Comparison of ENCODE assay signal across 12 cellular contexts in genomic region chr17:60604686-60605334, GRCh38. TPM values are rescaled to one million over a fixed set of nuclear protein-coding genes. Genes with fewer than 3 reads are reported as not detected.
DNase-seq lines count a peak whose midpoint lies in the region; ATAC-seq, FAIRE-seq and TF ChIP-seq lines count a peak whose summit lies in the region.
"Had no signal": no experiment of that assay in that cellular context is flagged by ENCODE, and none has a peak within 500 bp of the region (broad histone marks: within the 10 kb centered on the region; RNA-seq: fewer than 3 reads in every experiment).

No MANE protein-coding gene starts in this region.

- no peak for ATAC-seq in GM21737 (IDR thresholded peaks at IDR 0.05; ENCODE audit: unreplicated experiment)

- TF ChIP-seq POLR2A in transverse colon (IDR thresholded peaks at IDR 0.05): no peak

- no peaks in the 10 kb centered on the region for H3K9me3 ChIP-seq in transverse colon
- H3K9me3 ChIP-seq: Caco-2 had no signal

- no peak for FAIRE-seq in HTR-8/SVneo (lab: Jason Lieb, UNC)

- peaks cover 12% of the 10 kb centered on the region for H3K4me1 Mint-ChIP-seq in endothelial cell (ENCODE audit: unreplicated experiment)

- peak; percentile 36 for DNase-seq in AG08396 (ENCODE audit: low spot score)
- peak; percentile 54 for DNase-seq in HTR-8/SVneo (ENCODE audit: insufficient read length, low spot score)
- peak; percentile 90 for DNase-seq in astrocyte of the hippocampus (ENCODE audit: low read depth, low spot score)
- DNase-seq in kidney epithelial cell (ENCODE audit: low read depth): peak; percentile 73
- DNase-seq in endothelial cell (ENCODE audit: low spot score): no peak
- no peak for DNase-seq in NCI-H1930 (lab: John Stamatoyannopoulos, UW)
- no peak for DNase-seq in transverse colon
- DNase-seq: activated T-cell treated with anti-CD3 and anti-CD28 coated beads, Interleukin-2, amount 50 U/mL, for 48 hours; Caco-2; NCI-H146; stimulated activated CD4-positive, alpha-beta T cell treated with anti-CD3 and anti-CD28 coated beads, Interleukin-4, amount 100 ng/mL, for 24 hours had no signal

- intact Hi-C loops in transverse colon (cut with DNase I; ENCODE audit: low total_unique reads): no loop called here

- no peak overlapping the region for H3K4me3 ChIP-seq in kidney epithelial cell (ENCODE audit: low read depth, low read length)
- H3K4me3 ChIP-seq in transverse colon: no peak overlapping the region

- no peak overlapping the region for H3K27ac Mint-ChIP-seq in endothelial cell (ENCODE audit: unreplicated experiment)

- H3K4me3 Mint-ChIP-seq in endothelial cell (ENCODE audit: unreplicated experiment): no peak overlapping the region

- no peaks in the 10 kb centered on the region for H3K27me3 ChIP-seq in kidney epithelial cell (ENCODE audit: control insufficient read depth, insufficient read depth, low read length)
- no peaks in the 10 kb centered on the region for H3K27me3 ChIP-seq in transverse colon

- H3K27me3 Mint-ChIP-seq in endothelial cell (ENCODE audit: unreplicated experiment): peaks cover 2% of the 10 kb centered on the region

- in situ Hi-C loops in transverse colon (cut with MboI; ENCODE audit: low pct_ligation_motif_present in 1 of 4, low pct_unique_long_range_greater_than_20kb in 1 of 4, low sequenced_read_pairs in 3 of 4): no loop called here

- no peak overlapping the region for H3K27ac ChIP-seq in transverse colon

- H3K9me3 Mint-ChIP-seq in endothelial cell (ENCODE audit: unreplicated experiment): no peaks in the 10 kb centered on the region

- TF ChIP-seq CTCF in kidney epithelial cell (IDR thresholded peaks at IDR 0.05; ENCODE audit: insufficient read depth, low read length, poor library complexity, severe bottlenecking): no peak
- TF ChIP-seq CTCF in endothelial cell (IDR thresholded peaks at IDR 0.05; ENCODE audit: unreplicated experiment): no peak
- no peak for TF ChIP-seq CTCF in transverse colon (IDR thresholded peaks at IDR 0.05)

- peaks cover 6 to 37% (median 12%) of the 10 kb centered on the region in 4 donors for H3K4me1 ChIP-seq in transverse colon

- H3K36me3 ChIP-seq in kidney epithelial cell (ENCODE audit: control insufficient read depth, insufficient read depth, low read length) (no peaks in the 10 kb centered on the region), transverse colon (no peaks in the 10 kb centered on the region)

- TF ChIP-seq EP300 in transverse colon (IDR thresholded peaks at IDR 0.05; ENCODE audit: low read depth): no peak

- 89 to 100% methylated on average over 3 to 5 of the region's 5 CpGs for WGBS in transverse colon (ENCODE audit: low coverage in 1 of 2), 2 donors

- peaks cover 4% of the 10 kb centered on the region for H3K36me3 Mint-ChIP-seq in endothelial cell (ENCODE audit: low read depth, unreplicated experiment)

RNA-seq across cellular contexts. Expression of gene PPM1D, which starts 4.8 kb away (rescaled TPM):
- total RNA-seq in kidney epithelial cell (13.6 and 14.2 TPM in 2 replicates), endothelial cell (ENCODE audit: unreplicated experiment) (14.6 TPM), transverse colon (10 to 100 TPM in 3 of 4 donors, 1 to 10 TPM in 1; 4.6 to 25.8 (median 16.0) TPM)

Comparison
In these comparisons a context has a peak if more than half of its experiments do, and no peak if none do; other contexts are left out.
1. DNase-seq: peak in AG08396 (single experiment), HTR-8/SVneo (single experiment), astrocyte of the hippocampus (single experiment) and kidney epithelial cell (single experiment); none in endothelial cell (single experiment), NCI-H1930 (0 of 2) and transverse colon (single experiment).